Comparison of ENCODE assay signal across 8 cellular contexts in genomic region chr6:45377041-45377554, GRCh38. TPM values are rescaled to one million over a fixed set of nuclear protein-coding genes. Genes with fewer than 3 reads are reported as not detected.
DNase-seq lines count a peak whose midpoint lies in the region; ATAC-seq lines count a peak whose summit lies in the region.

No MANE protein-coding gene starts in this region.

- peak overlapping the region; percentile 88 for H3K4me3 Mint-ChIP-seq in activated naive CD8-positive, alpha-beta T cell treated with anti-CD3 and anti-CD28 coated beads, Interleukin-2, amount 50 U/mL, for 24 hours

- no peaks in the 10 kb centered on the region for H3K9me3 Mint-ChIP-seq in activated naive CD8-positive, alpha-beta T cell treated with anti-CD3 and anti-CD28 coated beads, Interleukin-2, amount 50 U/mL, for 24 hours

- DNase-seq in AG08396 (ENCODE audit: low spot score) (peak; percentile 8), epidermal melanocyte (ENCODE audit: insufficient read length, low spot score) (no peak), iPS-NIHi7 (ENCODE audit: extremely low spot score) (no peak)
- DNase-seq in activated naive CD8-positive, alpha-beta T cell treated with anti-CD3 and anti-CD28 coated beads, Interleukin-2, amount 50 U/mL, for 24 hours, result no peak

- peak; percentile 7 for ATAC-seq in GM18909 (IDR thresholded peaks at IDR 0.05; ENCODE audit: poor library complexity, unreplicated experiment)
- ATAC-seq in activated naive CD8-positive, alpha-beta T cell treated with anti-CD3 and anti-CD28 coated beads, Interleukin-2, amount 50 U/mL, for 24 hours, result no peak

- no peaks in the 10 kb centered on the region for H3K27me3 ChIP-seq in skeletal muscle satellite cell (ENCODE audit: control insufficient read depth, insufficient read depth, low read length)

- peaks cover 39% of the 10 kb centered on the region for H3K4me1 Mint-ChIP-seq in activated naive CD8-positive, alpha-beta T cell treated with anti-CD3 and anti-CD28 coated beads, Interleukin-2, amount 50 U/mL, for 24 hours

- H3K36me3 ChIP-seq in KOPT-K1 (ENCODE audit: insufficient read depth, low read length) (no peaks in the 10 kb centered on the region), skeletal muscle satellite cell (ENCODE audit: insufficient read depth, low read length) (no peaks in the 10 kb centered on the region)

- H3K4me3 ChIP-seq in iPS-11a (ENCODE audit: low read depth, low read length) (peak overlapping the region; percentile 88), skeletal muscle satellite cell (ENCODE audit: low read length) (peak overlapping the region; percentile 87)

- H3K27ac Mint-ChIP-seq in activated naive CD8-positive, alpha-beta T cell treated with anti-CD3 and anti-CD28 coated beads, Interleukin-2, amount 50 U/mL, for 24 hours, result peak overlapping the region; percentile 99

- H3K27ac ChIP-seq in KOPT-K1 (ENCODE audit: low read depth, low read length, poor library complexity, severe bottlenecking), result peak overlapping the region; percentile 96

- H3K27me3 Mint-ChIP-seq in activated naive CD8-positive, alpha-beta T cell treated with anti-CD3 and anti-CD28 coated beads, Interleukin-2, amount 50 U/mL, for 24 hours, result no peaks in the 10 kb centered on the region

- peaks cover 4% of the 10 kb centered on the region for H3K36me3 Mint-ChIP-seq in activated naive CD8-positive, alpha-beta T cell treated with anti-CD3 and anti-CD28 coated beads, Interleukin-2, amount 50 U/mL, for 24 hours (ENCODE audit: low read depth)

- H3K4me2 ChIP-seq in skeletal muscle satellite cell (ENCODE audit: low read length), result peak overlapping the region; percentile 94

- H3K9ac ChIP-seq in skeletal muscle satellite cell (ENCODE audit: low read depth, low read length), result peak overlapping the region; percentile 97

- peaks cover 15% of the 10 kb centered on the region for H3K4me1 ChIP-seq in skeletal muscle satellite cell (ENCODE audit: control insufficient read depth, insufficient read depth, low read length)

- no peaks in the 10 kb centered on the region for H3K9me3 ChIP-seq in KOPT-K1 (ENCODE audit: insufficient read depth, low read length, poor library complexity, severe bottlenecking)
- no peaks in the 10 kb centered on the region for H3K9me3 ChIP-seq in skeletal muscle satellite cell (replicated peaks; ENCODE audit: low read length)

RNA-seq across cellular contexts. Expression of gene SUPT3H, which starts 0.6 kb away (rescaled TPM):
- 8.6 and 11.1 TPM in 2 replicates for total RNA-seq in skeletal muscle satellite cell (2012; rRNA removed)

RNA-seq across cellular contexts. Expression of gene RUNX2, which starts 49.0 kb away (rescaled TPM):
- total RNA-seq in skeletal muscle satellite cell (2012; rRNA removed), result 2.0 and 2.3 TPM in 2 replicates
